ENCODE assay signal across 6 cellular contexts in the genomic region with DNA sequence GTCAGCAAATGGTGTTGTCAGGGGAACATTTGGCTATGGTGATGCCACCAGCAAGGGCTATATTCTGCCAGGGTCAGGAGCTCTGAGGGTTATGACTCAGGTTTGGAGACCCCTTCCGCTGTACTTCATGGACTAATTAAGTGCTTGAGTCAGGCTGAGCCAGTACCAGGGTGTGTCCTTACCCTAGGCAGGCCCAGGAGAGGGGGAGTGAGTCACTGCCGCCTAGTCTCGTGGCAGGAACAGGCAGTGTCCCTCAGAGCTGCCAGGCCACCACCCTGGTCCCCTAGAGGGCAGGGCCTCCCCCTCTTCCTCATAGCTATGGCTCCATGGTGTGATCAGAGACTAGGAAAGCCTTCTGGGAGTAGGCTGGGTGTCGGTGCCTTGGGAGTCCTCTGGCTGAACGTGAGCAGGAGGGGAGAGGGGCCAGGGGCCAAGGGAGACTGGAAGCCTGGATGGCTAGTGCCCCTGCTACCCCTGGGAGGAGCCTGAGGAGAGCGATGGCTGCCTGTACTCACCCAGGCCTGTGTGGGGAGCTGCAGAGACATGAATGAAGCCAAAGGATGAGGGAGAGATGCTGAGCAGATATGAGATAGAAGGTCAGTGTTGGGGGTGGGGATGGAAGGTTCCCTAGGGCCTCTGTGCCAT. TPM values are rescaled to one million over a fixed set of nuclear protein-coding genes. Genes with fewer than 3 reads are reported as not detected.
DNase-seq lines count a peak whose midpoint lies in the region; ATAC-seq and TF ChIP-seq lines count a peak whose summit lies in the region.

No MANE protein-coding gene starts in this region.

- TF ChIP-seq CTCF in lower lobe of right lung (IDR thresholded peaks at IDR 0.05) = no peak

- intact Hi-C loops in lower lobe of right lung (cut with DNase I) = no loop called here

- H3K27me3 Mint-ChIP-seq in activated CD8-positive, alpha-beta memory T cell treated with anti-CD3 and anti-CD28 coated beads, Interleukin-2, amount 10 ng/mL, durations not matched to agents 7 days and 5 days = no peaks in the 10 kb centered on the region

- no peak overlapping the region for H3K4me3 ChIP-seq in lower lobe of right lung

- peaks cover 29% of the 10 kb centered on the region for H3K36me3 Mint-ChIP-seq in activated CD8-positive, alpha-beta memory T cell treated with anti-CD3 and anti-CD28 coated beads, Interleukin-2, amount 10 ng/mL, durations not matched to agents 7 days and 5 days

- peak; percentile 25 for ATAC-seq in activated CD8-positive, alpha-beta memory T cell treated with anti-CD3 and anti-CD28 coated beads, Interleukin-2, amount 10 ng/mL, durations not matched to agents 7 days and 5 days
- ATAC-seq in lower lobe of right lung = peak; percentile 87 to 91
- no peak for ATAC-seq in HG02588 (IDR thresholded peaks at IDR 0.05; ENCODE audit: unreplicated experiment)
- ATAC-seq in GM21381 (IDR thresholded peaks at IDR 0.05; ENCODE audit: unreplicated experiment) = no peak

- no peaks in the 10 kb centered on the region for H3K27me3 ChIP-seq in lower lobe of right lung (ENCODE audit: low read depth)

- H3K27ac ChIP-seq in lower lobe of right lung = peak overlapping the region; percentile 41

- H3K4me1 ChIP-seq in lower lobe of right lung = peaks cover 70% of the 10 kb centered on the region

- no peaks in the 10 kb centered on the region for H3K9me3 Mint-ChIP-seq in activated CD8-positive, alpha-beta memory T cell treated with anti-CD3 and anti-CD28 coated beads, Interleukin-2, amount 10 ng/mL, durations not matched to agents 7 days and 5 days (ENCODE audit: low read depth)

- no peaks in the 10 kb centered on the region for H3K9me3 ChIP-seq in lower lobe of right lung

- DNase-seq in activated CD8-positive, alpha-beta memory T cell treated with anti-CD3 and anti-CD28 coated beads, Interleukin-2, amount 10 ng/mL, durations not matched to agents 7 days and 5 days = no peak
- DNase-seq in activated CD8-positive, alpha-beta memory T cell treated with anti-CD3 and anti-CD28 coated beads, Interleukin-2, amount 50 U/mL, for 4 hours = no peak
- DNase-seq in activated CD4-positive, alpha-beta T cell treated with anti-CD3 and anti-CD28 coated beads, Interleukin-2, amount 50 U/mL, for 48 hours = peak; percentile 33 to 48
- DNase-seq in lower lobe of right lung = peak; percentile 81

- CTCF ChIA-PET in activated CD8-positive, alpha-beta memory T cell treated with anti-CD3 and anti-CD28 coated beads, Interleukin-2, amount 10 ng/mL, durations not matched to agents 7 days and 5 days (lab: Charles Lee) = interaction anchor here (1.0 to 3.3 kb wide), 5 partner anchors 8 to 61 kb away, joined by 4 to 21 read pairs (median 9); a partner anchor contains a TSS

- no peaks in the 10 kb centered on the region for H3K36me3 ChIP-seq in lower lobe of right lung

- no peak overlapping the region for H3K27ac Mint-ChIP-seq in activated CD8-positive, alpha-beta memory T cell treated with anti-CD3 and anti-CD28 coated beads, Interleukin-2, amount 10 ng/mL, durations not matched to agents 7 days and 5 days

- peaks cover 91% of the 10 kb centered on the region for H3K4me1 Mint-ChIP-seq in activated CD8-positive, alpha-beta memory T cell treated with anti-CD3 and anti-CD28 coated beads, Interleukin-2, amount 10 ng/mL, durations not matched to agents 7 days and 5 days

- H3K4me3 Mint-ChIP-seq in activated CD8-positive, alpha-beta memory T cell treated with anti-CD3 and anti-CD28 coated beads, Interleukin-2, amount 10 ng/mL, durations not matched to agents 7 days and 5 days = no peak overlapping the region

RNA-seq across cellular contexts. Expression of a gene that starts 10.6 kb away (rescaled TPM):
- total RNA-seq in activated CD8-positive, alpha-beta memory T cell treated with anti-CD3 and anti-CD28 coated beads, Interleukin-2, amount 10 ng/mL, durations not matched to agents 7 days and 5 days = 100 to 1,000 TPM; 156 to 175 TPM
- 68.6 TPM for total RNA-seq in lower lobe of right lung

RNA-seq across cellular contexts. Expression of a gene that starts 16.0 kb away (rescaled TPM):
- total RNA-seq in activated CD8-positive, alpha-beta memory T cell treated with anti-CD3 and anti-CD28 coated beads, Interleukin-2, amount 10 ng/mL, durations not matched to agents 7 days and 5 days = 100 to 1,000 TPM; 266 to 369 TPM
- 48.8 TPM for total RNA-seq in lower lobe of right lung

RNA-seq across cellular contexts. Expression of a gene that starts 47.2 kb away (rescaled TPM):
- total RNA-seq in activated CD8-positive, alpha-beta memory T cell treated with anti-CD3 and anti-CD28 coated beads, Interleukin-2, amount 10 ng/mL, durations not matched to agents 7 days and 5 days = 1 to 10 TPM; 3.4 to 4.1 TPM
- total RNA-seq in lower lobe of right lung = 1.5 TPM

RNA-seq across cellular contexts. Expression of a gene that starts 58.2 kb away (rescaled TPM):
- total RNA-seq in activated CD8-positive, alpha-beta memory T cell treated with anti-CD3 and anti-CD28 coated beads, Interleukin-2, amount 10 ng/mL, durations not matched to agents 7 days and 5 days = 10 to 100 TPM; 49.9 to 61.3 TPM
- 28.4 TPM for total RNA-seq in lower lobe of right lung

RNA-seq across cellular contexts. Expression of a gene that starts 60.0 kb away (rescaled TPM):
- 10 to 100 TPM; 15.6 to 17.8 TPM for total RNA-seq in activated CD8-positive, alpha-beta memory T cell treated with anti-CD3 and anti-CD28 coated beads, Interleukin-2, amount 10 ng/mL, durations not matched to agents 7 days and 5 days
- total RNA-seq in lower lobe of right lung = 6.7 TPM

Comparison
In these comparisons a context has a peak if more than half of its experiments do, and no peak if none do; other contexts are left out.
1. ATAC-seq: peak in activated CD8-positive, alpha-beta memory T cell treated with anti-CD3 and anti-CD28 coated beads, Interleukin-2, amount 10 ng/mL, durations not matched to agents 7 days and 5 days (single experiment) and lower lobe of right lung (2 of 2); none in HG02588 (single experiment) and GM21381 (single experiment).
2. DNase-seq: peak in activated CD4-positive, alpha-beta T cell treated with anti-CD3 and anti-CD28 coated beads, Interleukin-2, amount 50 U/mL, for 48 hours (2 of 2) and lower lobe of right lung (single experiment); none in activated CD8-positive, alpha-beta memory T cell treated with anti-CD3 and anti-CD28 coated beads, Interleukin-2, amount 10 ng/mL, durations not matched to agents 7 days and 5 days (single experiment) and activated CD8-positive, alpha-beta memory T cell treated with anti-CD3 and anti-CD28 coated beads, Interleukin-2, amount 50 U/mL, for 4 hours (single experiment).